Comparison of ENCODE assay signal across 9 cellular contexts in genomic region chr19:10408511-10409291, GRCh38. TPM values are rescaled to one million over a fixed set of nuclear protein-coding genes. Genes with fewer than 3 reads are reported as not detected.
DNase-seq lines count a peak whose midpoint lies in the region; ATAC-seq and TF ChIP-seq lines count a peak whose summit lies in the region.
"Had no signal": no experiment of that assay in that cellular context is flagged by ENCODE, and none has a peak within 500 bp of the region (broad histone marks: within the 10 kb centered on the region; RNA-seq: fewer than 3 reads in every experiment).

No MANE protein-coding gene starts in this region.

- no peak for TF ChIP-seq EP300 in tibial nerve (IDR thresholded peaks at IDR 0.05)

- H3K4me3 Mint-ChIP-seq in CD4-positive, CD25-positive, alpha-beta regulatory T cell: peak overlapping the region; percentile 69 to 95 (median 84)
- H3K4me3 Mint-ChIP-seq in Calu3 (ENCODE audit: low read depth, unreplicated experiment): no peak overlapping the region

- peak in 2 of 3 donors; percentile 47 to 80 for DNase-seq in CD4-positive, CD25-positive, alpha-beta regulatory T cell
- DNase-seq in NCI-H524 treated with DMSO at 0.1 percent for 48 hours (lab: John Stamatoyannopoulos, UW) (peak; percentile 69), mucosa of gallbladder (ENCODE audit: low spot score) (peak; percentile 50), Calu3 (no peak), HAP-1 (ENCODE audit: low spot score in 2 of 2) (no peak), tibial nerve (ENCODE audit: low spot score in 2 of 2) (no peak), SJCRH30 (no peak)
- peak; percentile 45 for DNase-seq in activated T-helper 9 cell treated with anti-CD3 and anti-CD28 coated beads, Interleukin-2, amount 50 U/mL, for 16 hours (ENCODE audit: low read depth)
- DNase-seq: activated CD4-positive, CD25-positive, alpha-beta regulatory T cell had no signal

- ATAC-seq in CD4-positive, CD25-positive, alpha-beta regulatory T cell (ENCODE audit: low read depth in 2 of 2): peak; percentile 21 to 23

- peaks cover 0 to 2% (median 0%) of the 10 kb centered on the region in 7 donors for H3K9me3 Mint-ChIP-seq in CD4-positive, CD25-positive, alpha-beta regulatory T cell
- H3K9me3 Mint-ChIP-seq in Calu3 (ENCODE audit: low read depth, unreplicated experiment): no peaks in the 10 kb centered on the region

- WGBS in tibial nerve, 2 donors: 51 to 57% methylated on average over 18 of the region's 18 CpGs

- H3K36me3 Mint-ChIP-seq in CD4-positive, CD25-positive, alpha-beta regulatory T cell: no peaks in the 10 kb centered on the region
- peaks cover 13% of the 10 kb centered on the region for H3K36me3 Mint-ChIP-seq in Calu3 (ENCODE audit: insufficient read depth, unreplicated experiment)

- peaks cover 1% of the 10 kb centered on the region for H3K27me3 Mint-ChIP-seq in CD4-positive, CD25-positive, alpha-beta regulatory T cell
- peaks cover 45% of the 10 kb centered on the region for H3K27me3 Mint-ChIP-seq in Calu3 (ENCODE audit: unreplicated experiment)

- H3K27ac ChIP-seq in CD4-positive, CD25-positive, alpha-beta regulatory T cell (ENCODE audit: insufficient read depth, low read length, poor library complexity, severe bottlenecking): peak overlapping the region; percentile 66
- H3K27ac ChIP-seq in tibial nerve (peak overlapping the region in 1 of 4 donors; percentile 66), SJCRH30 (no peak overlapping the region)

- peak overlapping the region; percentile 56 for H3K4me3 ChIP-seq in CD4-positive, CD25-positive, alpha-beta regulatory T cell (ENCODE audit: low read depth, low read length)
- H3K4me3 ChIP-seq in HAP-1: no peak overlapping the region
- H3K4me3 ChIP-seq in tibial nerve: no peak overlapping the region
- no peak overlapping the region for H3K4me3 ChIP-seq in SJCRH30

- CTCF ChIA-PET in Calu3 (lab: Charles Lee): no interaction called here

- in situ Hi-C loops in HAP-1 (cut with MboI; ENCODE audit: low sequenced_read_pairs): no loop called here

- no peaks in the 10 kb centered on the region for H3K36me3 ChIP-seq in CD4-positive, CD25-positive, alpha-beta regulatory T cell (ENCODE audit: control insufficient read depth, insufficient read depth, low read length)
- H3K36me3 ChIP-seq in HAP-1 (replicated peaks) (no peaks in the 10 kb centered on the region), tibial nerve (no peaks in the 10 kb centered on the region), SJCRH30 (no peaks in the 10 kb centered on the region)

- peaks cover 84% of the 10 kb centered on the region for H3K4me1 ChIP-seq in CD4-positive, CD25-positive, alpha-beta regulatory T cell (ENCODE audit: control insufficient read depth, insufficient read depth, low read length, poor library complexity, severe bottlenecking)
- H3K4me1 ChIP-seq in HAP-1: no peaks in the 10 kb centered on the region
- peaks cover 0 to 17% (median 12%) of the 10 kb centered on the region in 4 donors for H3K4me1 ChIP-seq in tibial nerve
- H3K4me1 ChIP-seq in SJCRH30: peaks cover 11% of the 10 kb centered on the region

- peaks cover 16 to 91% (median 54%) of the 10 kb centered on the region in 4 donors for H3K4me1 Mint-ChIP-seq in CD4-positive, CD25-positive, alpha-beta regulatory T cell
- no peaks in the 10 kb centered on the region for H3K4me1 Mint-ChIP-seq in Calu3 (ENCODE audit: low read depth, unreplicated experiment)

- H3K27ac Mint-ChIP-seq in CD4-positive, CD25-positive, alpha-beta regulatory T cell: peak overlapping the region; percentile 90 to 98 (median 96)
- no peak overlapping the region for H3K27ac Mint-ChIP-seq in Calu3 (ENCODE audit: unreplicated experiment)

- intact Hi-C loops in Calu3 (cut with micrococcal nuclease; ENCODE audit: unreplicated experiment): no loop called here

- no peaks in the 10 kb centered on the region for H3K27me3 ChIP-seq in CD4-positive, CD25-positive, alpha-beta regulatory T cell (ENCODE audit: control insufficient read depth, insufficient read depth, low read length)
- no peaks in the 10 kb centered on the region for H3K27me3 ChIP-seq in HAP-1 (ENCODE audit: low read depth)
- H3K27me3 ChIP-seq in tibial nerve: peaks cover 0 to 59% of the 10 kb centered on the region in 2 donors
- H3K27me3 ChIP-seq in SJCRH30: peaks cover 7% of the 10 kb centered on the region; the same call in 1 of the 2 replicates

- no TSS peak for BruUV-seq in Calu3 (replicated peaks; lab: Mats Ljungman, UMichigan)

- no peak for TF ChIP-seq POLR2A in tibial nerve (IDR thresholded peaks at IDR 0.05)

- TF ChIP-seq CTCF in Calu3 (IDR thresholded peaks at IDR 0.05; ENCODE audit: unreplicated experiment): no peak
- no peak for TF ChIP-seq CTCF in tibial nerve (IDR thresholded peaks at IDR 0.05)

- H3K9me3 ChIP-seq in CD4-positive, CD25-positive, alpha-beta regulatory T cell (ENCODE audit: control insufficient read depth in 2 of 2, low read length in 2 of 2): no peaks in the 10 kb centered on the region
- H3K9me3 ChIP-seq in HAP-1: no peaks in the 10 kb centered on the region
- no peaks in the 10 kb centered on the region for H3K9me3 ChIP-seq in tibial nerve
- H3K9me3 ChIP-seq in SJCRH30 (replicated peaks): no peaks in the 10 kb centered on the region

RNA-seq across cellular contexts. Expression of gene CDC37, which starts 5.4 kb away (rescaled TPM):
- total RNA-seq in CD4-positive, CD25-positive, alpha-beta regulatory T cell: 229 TPM
- polyA plus RNA-seq in CD4-positive, CD25-positive, alpha-beta regulatory T cell: 10 to 100 TPM; 53.4 to 69.9 (median 61.0) TPM
- total RNA-seq in mucosa of gallbladder (138 TPM), Calu3 (2022) (181 and 187 TPM in 2 replicates), tibial nerve (100 to 1,000 TPM; 127 to 260 (median 155) TPM)
- 118 and 130 TPM in 2 replicates for total RNA-seq in SJCRH30 (2014; rRNA removed; shearing (Covaris generic))

RNA-seq across cellular contexts. Expression of gene PDE4A, which starts 11.6 kb away (rescaled TPM):
- 16.6 TPM for total RNA-seq in CD4-positive, CD25-positive, alpha-beta regulatory T cell
- polyA plus RNA-seq in CD4-positive, CD25-positive, alpha-beta regulatory T cell: 1 to 10 TPM in 3 of 4 donors, under 1 TPM in 1; 0.86 to 4.2 (median 3.5) TPM
- 15.6 TPM for total RNA-seq in mucosa of gallbladder
- total RNA-seq in Calu3 (2022): 2.8 and 3.6 TPM in 2 replicates
- 10 to 100 TPM in 2 of 4 donors, 1 to 10 TPM in 2; 8.7 to 12.7 (median 10.0) TPM for total RNA-seq in tibial nerve
- 3.7 and 4.2 TPM in 2 replicates for total RNA-seq in SJCRH30 (2014; rRNA removed; shearing (Covaris generic))

RNA-seq across cellular contexts. Expression of gene TYK2, which starts 28.3 kb away (rescaled TPM):
- 304 TPM for total RNA-seq in CD4-positive, CD25-positive, alpha-beta regulatory T cell
- polyA plus RNA-seq in CD4-positive, CD25-positive, alpha-beta regulatory T cell: 10 to 100 TPM; 50.3 to 58.3 (median 53.9) TPM
- total RNA-seq in mucosa of gallbladder (142 TPM), Calu3 (2022) (120 and 130 TPM in 2 replicates), tibial nerve (100 to 1,000 TPM; 112 to 166 (median 125) TPM)
- total RNA-seq in SJCRH30 (2014; rRNA removed; shearing (Covaris generic)): 45.8 and 56.1 TPM in 2 replicates

Comparison
In these comparisons a context has a peak if more than half of its experiments do, and no peak if none do; other contexts are left out.
1. DNase-seq: peak in CD4-positive, CD25-positive, alpha-beta regulatory T cell (2 of 3), NCI-H524 treated with DMSO at 0.1 percent for 48 hours (single experiment), activated T-helper 9 cell treated with anti-CD3 and anti-CD28 coated beads, Interleukin-2, amount 50 U/mL, for 16 hours (single experiment) and mucosa of gallbladder (single experiment); none in Calu3 (single experiment), HAP-1 (0 of 2), tibial nerve (0 of 2) and SJCRH30 (0 of 2).